ENCODE assay signal across 28 cellular contexts in the genomic region with DNA sequence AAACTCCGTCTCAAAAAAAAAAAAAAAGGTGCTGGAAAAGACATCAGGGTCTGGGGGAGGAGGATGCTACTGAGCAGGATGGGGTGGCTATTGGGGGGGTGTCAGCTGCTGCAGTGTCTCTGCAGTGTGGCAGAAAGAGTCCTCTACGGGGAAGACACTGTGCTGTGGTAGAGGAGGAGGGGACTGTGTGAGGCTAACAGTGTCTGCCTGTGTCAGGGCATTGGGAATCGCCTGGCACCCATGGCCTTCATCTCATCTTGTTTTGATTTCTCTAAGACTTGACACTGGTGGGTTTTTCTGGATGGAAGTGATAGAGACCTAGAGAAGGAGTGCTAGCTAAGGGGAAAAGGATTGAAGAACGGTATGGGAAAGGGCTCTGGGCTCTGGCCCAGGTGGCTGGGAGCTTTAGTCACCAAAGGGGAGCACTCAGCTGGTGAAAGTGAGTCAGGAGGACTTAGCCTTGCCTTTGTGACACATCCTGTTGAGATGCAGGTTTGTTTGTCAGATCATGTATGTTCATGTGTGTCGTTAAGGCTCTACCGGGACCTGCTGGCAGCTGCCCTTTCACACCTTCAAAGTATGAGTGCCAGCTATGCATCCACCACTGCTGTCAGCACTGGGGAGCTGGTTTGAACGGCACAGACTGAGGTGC. TPM values are rescaled to one million over a fixed set of nuclear protein-coding genes. Genes with fewer than 3 reads are reported as not detected.
A peak's percentile ranks its signal among the peaks of the same experiment; 100 is the strongest.
DNase-seq lines count a peak whose midpoint lies in the region; ATAC-seq, FAIRE-seq and TF ChIP-seq lines count a peak whose summit lies in the region.
"Had no signal": no experiment of that assay in that cellular context is flagged by ENCODE, and none has a peak within 500 bp of the region (broad histone marks: within the 10 kb centered on the region; RNA-seq: fewer than 3 reads in every experiment).

No MANE protein-coding gene starts in this region.

- ATAC-seq in Right ventricle myocardium superior (ENCODE audit: poor library complexity), result no peak
- ATAC-seq: activated CD4-positive, CD25-positive, alpha-beta regulatory T cell treated with anti-CD3 and anti-CD28 coated beads, Interleukin-2, amount 50 U/mL, for 24 hours had no signal

- H3K4me3 ChIP-seq in dorsolateral prefrontal cortex (no peak overlapping the region), ovary (no peak overlapping the region)
- H3K4me3 ChIP-seq: HAP-1, lung had no signal

- TF ChIP-seq CTCF in dorsolateral prefrontal cortex (IDR thresholded peaks at IDR 0.05 in 54 of 56, conservative IDR thresholded peaks at IDR 0.05 in 2 of 56; ENCODE audit: low read depth in 1 of 56, partially characterized antibody in 56 of 56), result no peak
- TF ChIP-seq CTCF in nephron (IDR thresholded peaks at IDR 0.05; ENCODE audit: unreplicated experiment in 3 of 3), result no peak
- TF ChIP-seq CTCF in ovary (IDR thresholded peaks at IDR 0.05), result no peak

- DNase-seq in M059J (ENCODE audit: low read depth) (peak; percentile 4), dorsolateral prefrontal cortex (peak in 1 of 10 donors; percentile 20), Right ventricle myocardium superior (no peak), RCC 7860 (ENCODE audit: low spot score) (no peak), ovary (no peak)
- DNase-seq: activated CD4-positive, alpha-beta memory T cell treated with anti-CD3 and anti-CD28 coated beads for 36 hours; activated CD8-positive, alpha-beta memory T cell treated with anti-CD3 and anti-CD28 coated beads, Interleukin-2, amount 50 U/mL, for 4 hours; C1 segment of cervical spinal cord; COR-L47; DND-41; NCI-H1436; NCI-H2081 treated with DMSO at 0.1 percent for 48 hours; NCI-H446; NCI-H82; retina; small intestine; stimulated activated CD8-positive, alpha-beta memory T cell treated with anti-CD3 and anti-CD28 coated beads, Interleukin-4, amount 100 ng/mL, for 48 hours had no signal

- no peak for TF ChIP-seq POLR2A in ovary (IDR thresholded peaks at IDR 0.05)

- no peaks in the 10 kb centered on the region for H3K27me3 ChIP-seq in dorsolateral prefrontal cortex
- H3K27me3 ChIP-seq in ovary, result no peaks in the 10 kb centered on the region

- no peaks in the 10 kb centered on the region for H3K9me3 Mint-ChIP-seq in nephron
- H3K9me3 Mint-ChIP-seq: activated CD4-positive, alpha-beta memory T cell treated with anti-CD3 and anti-CD28 coated beads for 36 hours; brain; type B pancreatic cell had no signal

- no peak for TF ChIP-seq EP300 in ovary (IDR thresholded peaks at IDR 0.05)

- 80 to 88% (median 83%) methylated on average over 7 of the region's 7 CpGs for WGBS in ovary, 3 donors

- peaks cover 3% of the 10 kb centered on the region for H3K27me3 Mint-ChIP-seq in nephron (ENCODE audit: low read depth)
- H3K27me3 Mint-ChIP-seq: activated CD4-positive, alpha-beta memory T cell treated with anti-CD3 and anti-CD28 coated beads for 36 hours; type B pancreatic cell had no signal

- no peaks in the 10 kb centered on the region for H3K4me1 ChIP-seq in ovary (ENCODE audit: insufficient read depth)
- H3K4me1 ChIP-seq: HAP-1 had no signal

- H3K27ac ChIP-seq in dorsolateral prefrontal cortex (peak overlapping the region in 48 of 59 donors; percentile 4 to 93 (median 60)), temporal lobe (ENCODE audit: low read depth, low read length) (peak overlapping the region; percentile 57), ovary (no peak overlapping the region)
- H3K27ac ChIP-seq: KMS-11, RWPE1 had no signal

- no peaks in the 10 kb centered on the region for H3K36me3 ChIP-seq in ovary

- H3K4me3 Mint-ChIP-seq in nephron, result peak overlapping the region in 1 of 3 experiments; percentile 6
- H3K4me3 Mint-ChIP-seq: activated CD4-positive, alpha-beta memory T cell treated with anti-CD3 and anti-CD28 coated beads for 36 hours; brain; type B pancreatic cell had no signal

- H3K9me3 ChIP-seq in ovary, result no peaks in the 10 kb centered on the region
- H3K9me3 ChIP-seq: HAP-1 had no signal

- H3K4me1 Mint-ChIP-seq in nephron, result peaks cover 24% of the 10 kb centered on the region

- H3K27ac Mint-ChIP-seq in nephron, result peak overlapping the region; percentile 10 to 62 (median 54)
- H3K27ac Mint-ChIP-seq: activated CD4-positive, alpha-beta memory T cell treated with anti-CD3 and anti-CD28 coated beads for 36 hours; brain; type B pancreatic cell had no signal

- peaks cover 60% of the 10 kb centered on the region for H3K36me3 Mint-ChIP-seq in nephron (ENCODE audit: low read depth)

- intact Hi-C loops in dorsolateral prefrontal cortex (cut with DNase I), result loop anchor here (5.0 to 10.0 kb wide), 2 partner anchors 59 to 148 kb away; a partner anchor contains a TSS
- intact Hi-C loops in Right ventricle myocardium superior (cut with DNase I), result no loop called here
- intact Hi-C loops in ovary (cut with DNase I), result no loop called here

- FAIRE-seq in RCC 7860 (lab: Jason Lieb, UNC), result no peak
- FAIRE-seq: GM18507, small intestine, TTC549 had no signal

RNA-seq across cellular contexts. Expression of a gene that starts 58.0 kb away (rescaled TPM):
- total RNA-seq in M059J (2014; rRNA removed; shearing (Covaris generic)), result 12.8 and 17.0 TPM in 2 replicates
- 100 to 1,000 TPM in 1 of 120 experiments, 10 to 100 TPM in 119; 39.8 to 107 (median 67.7) TPM for total RNA-seq in dorsolateral prefrontal cortex
- 23.1 TPM for total RNA-seq in temporal lobe
- total RNA-seq in Right ventricle myocardium superior, result 14.0 TPM
- 10 to 100 TPM; 25.0 to 62.1 (median 40.7) TPM for total RNA-seq in ovary
- 10 to 100 TPM; 13.5 to 27.9 TPM for polyA plus RNA-seq in ovary

Comparison
In these comparisons a context has a peak if more than half of its experiments do, and no peak if none do; other contexts are left out.
1. H3K27ac ChIP-seq: peak in dorsolateral prefrontal cortex (48 of 59) and temporal lobe (single experiment); none in ovary (0 of 2).
2. intact Hi-C loops: an anchor here in dorsolateral prefrontal cortex (5.0 to 10.0 kb wide); none called in Right ventricle myocardium superior and ovary.